ENCODE assay signal across 12 cellular contexts in the genomic region with DNA sequence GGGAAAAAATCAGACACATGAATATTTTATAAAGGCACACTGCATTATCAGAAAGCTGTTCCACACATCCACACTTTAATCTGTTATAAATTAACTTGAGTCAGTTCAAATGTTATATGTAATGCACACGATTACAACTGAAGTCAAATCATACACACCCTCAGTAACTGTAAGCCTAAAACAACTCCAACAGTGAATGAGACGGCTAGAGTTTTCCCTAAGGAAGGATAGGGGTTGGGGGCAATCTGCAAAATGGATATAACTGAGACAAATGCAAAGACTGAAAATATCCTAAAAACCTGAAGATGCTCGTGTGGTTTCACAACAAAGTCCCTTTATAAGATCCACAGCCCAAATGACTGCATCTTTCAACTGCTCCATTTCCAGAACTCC.
DNase-seq lines count a peak whose midpoint lies in the region; ATAC-seq and TF ChIP-seq lines count a peak whose summit lies in the region.
"Had no signal": no experiment of that assay in that cellular context is flagged by ENCODE, and none has a peak within 500 bp of the region (broad histone marks: within the 10 kb centered on the region; RNA-seq: fewer than 3 reads in every experiment).

No MANE protein-coding gene starts in this region.

- no peaks in the 10 kb centered on the region for H3K9me3 ChIP-seq in mammary epithelial cell (replicated peaks; ENCODE audit: insufficient read depth, low read length)
- H3K9me3 ChIP-seq in upper lobe of right lung: no peaks in the 10 kb centered on the region
- H3K9me3 ChIP-seq in Caco-2: no peaks in the 10 kb centered on the region
- H3K9me3 ChIP-seq: left lung, prostate gland had no signal

- H3K4me3 ChIP-seq in mammary epithelial cell (replicated peaks in 1 of 3; ENCODE audit: insufficient read depth in 1 of 3, low read depth in 2 of 3, low read length in 3 of 3): no peak overlapping the region
- H3K4me3 ChIP-seq in upper lobe of right lung: peak overlapping the region; percentile 34
- H3K4me3 ChIP-seq in Caco-2 (ENCODE audit: low read depth, low read length): no peak overlapping the region
- H3K4me3 ChIP-seq: left lung, prostate gland had no signal

- WGBS in mammary epithelial cell (ENCODE audit: low coverage, missing lambda C conversion rate): 87% methylated on average over 3 of the region's 3 CpGs

- POLR2A ChIA-PET in MCF 10A (lab: Yijun Ruan, JAX) (no interaction called here), Caco-2 (lab: Charles Lee) (no interaction called here)

- H3K27me3 Mint-ChIP-seq in MCF 10A (ENCODE audit: insufficient read depth, unreplicated experiment): peaks cover 11% of the 10 kb centered on the region
- peaks cover 41% of the 10 kb centered on the region for H3K27me3 Mint-ChIP-seq in brain
- H3K27me3 Mint-ChIP-seq in mesothelial cell of epicardium (ENCODE audit: low read depth): no peaks in the 10 kb centered on the region
- H3K27me3 Mint-ChIP-seq in activated naive CD8-positive, alpha-beta T cell treated with anti-CD3 and anti-CD28 coated beads, Interleukin-2, amount 50 U/mL, for 24 hours: no peaks in the 10 kb centered on the region
- H3K27me3 Mint-ChIP-seq in Caco-2 (ENCODE audit: insufficient read depth, unreplicated experiment): peaks cover 7% of the 10 kb centered on the region

- H3K9me3 Mint-ChIP-seq in MCF 10A (ENCODE audit: unreplicated experiment) (no peaks in the 10 kb centered on the region), brain (no peaks in the 10 kb centered on the region), mesothelial cell of epicardium (no peaks in the 10 kb centered on the region), Caco-2 (ENCODE audit: unreplicated experiment) (no peaks in the 10 kb centered on the region)
- H3K9me3 Mint-ChIP-seq in activated naive CD8-positive, alpha-beta T cell treated with anti-CD3 and anti-CD28 coated beads, Interleukin-2, amount 50 U/mL, for 24 hours: no peaks in the 10 kb centered on the region

- H4K20me1 ChIP-seq in mammary epithelial cell (ENCODE audit: insufficient read depth, low read length): no peaks in the 10 kb centered on the region

- no peak for TF ChIP-seq CTCF in MCF 10A (IDR thresholded peaks at IDR 0.05; ENCODE audit: unreplicated experiment)
- TF ChIP-seq CTCF in mammary epithelial cell (conservative IDR thresholded peaks at IDR 0.05 in 1 of 2, IDR thresholded peaks at IDR 0.05 in 1 of 2; ENCODE audit: extremely low read depth in 1 of 2, insufficient read depth in 1 of 2, low read depth in 1 of 2, low read length in 2 of 2): no peak
- TF ChIP-seq CTCF in brain (conservative IDR thresholded peaks at IDR 0.05): no peak
- TF ChIP-seq CTCF in mesothelial cell of epicardium (IDR thresholded peaks at IDR 0.05; ENCODE audit: unreplicated experiment): no peak
- TF ChIP-seq CTCF in upper lobe of right lung (IDR thresholded peaks at IDR 0.05): no peak
- no peak for TF ChIP-seq CTCF in Caco-2 (IDR thresholded peaks at IDR 0.05; ENCODE audit: insufficient read depth in 1 of 2, low read depth in 1 of 2, low read length in 1 of 2, severe bottlenecking in 1 of 2, unreplicated experiment in 1 of 2)

- intact Hi-C loops in MCF 10A (cut with micrococcal nuclease) (no loop called here), mammary epithelial cell (cut with micrococcal nuclease) (no loop called here), upper lobe of right lung (cut with DNase I) (no loop called here), Caco-2 (cut with micrococcal nuclease; ENCODE audit: unreplicated experiment) (no loop called here)

- H3K4me3 Mint-ChIP-seq in MCF 10A (ENCODE audit: unreplicated experiment) (no peak overlapping the region), brain (peak overlapping the region in 3 of 5 experiments; percentile 13 to 34 (median 30)), mesothelial cell of epicardium (no peak overlapping the region), Caco-2 (ENCODE audit: unreplicated experiment) (no peak overlapping the region)
- H3K4me3 Mint-ChIP-seq in activated naive CD8-positive, alpha-beta T cell treated with anti-CD3 and anti-CD28 coated beads, Interleukin-2, amount 50 U/mL, for 24 hours: no peak overlapping the region

- H3K36me3 Mint-ChIP-seq in MCF 10A (ENCODE audit: insufficient read depth, unreplicated experiment) (no peaks in the 10 kb centered on the region), brain (no peaks in the 10 kb centered on the region), mesothelial cell of epicardium (no peaks in the 10 kb centered on the region), Caco-2 (ENCODE audit: insufficient read depth, unreplicated experiment) (no peaks in the 10 kb centered on the region)
- no peaks in the 10 kb centered on the region for H3K36me3 Mint-ChIP-seq in activated naive CD8-positive, alpha-beta T cell treated with anti-CD3 and anti-CD28 coated beads, Interleukin-2, amount 50 U/mL, for 24 hours (ENCODE audit: low read depth)

- in situ Hi-C loops in mammary epithelial cell (cut with MboI; ENCODE audit: low sequenced_read_pairs in 2 of 2): no loop called here

- no peaks in the 10 kb centered on the region for H3K4me1 ChIP-seq in mammary epithelial cell (ENCODE audit: insufficient read depth, low read length)
- H3K4me1 ChIP-seq in upper lobe of right lung: peaks cover 5% of the 10 kb centered on the region
- H3K4me1 ChIP-seq in Caco-2: no peaks in the 10 kb centered on the region
- H3K4me1 ChIP-seq: prostate gland had no signal

- H3K9ac ChIP-seq in mammary epithelial cell (ENCODE audit: insufficient read depth, low read length): no peak overlapping the region

- no peak overlapping the region for H3K4me2 ChIP-seq in mammary epithelial cell (ENCODE audit: insufficient read depth, low read depth, low read length)

- no peak overlapping the region for H3K27ac Mint-ChIP-seq in MCF 10A (ENCODE audit: low read depth, unreplicated experiment)
- peak overlapping the region in 3 of 5 experiments; percentile 21 to 91 (median 42) for H3K27ac Mint-ChIP-seq in brain
- peak overlapping the region; percentile 97 for H3K27ac Mint-ChIP-seq in mesothelial cell of epicardium
- H3K27ac Mint-ChIP-seq in activated naive CD8-positive, alpha-beta T cell treated with anti-CD3 and anti-CD28 coated beads, Interleukin-2, amount 50 U/mL, for 24 hours: no peak overlapping the region
- H3K27ac Mint-ChIP-seq in Caco-2 (ENCODE audit: unreplicated experiment): no peak overlapping the region

- CTCF ChIA-PET in MCF 10A (lab: Yijun Ruan, JAX) (interaction anchor here (0.5 kb wide), 1 partner anchor 675 kb away, joined by 3 read pairs; no protein-coding TSS in a partner anchor), mammary epithelial cell (lab: Charles Lee; ENCODE audit: low non-redundant PET) (no interaction called here), Caco-2 (lab: Charles Lee) (no interaction called here)

- H2AFZ ChIP-seq in mammary epithelial cell (ENCODE audit: low read depth, low read length): no peak overlapping the region

- H3K36me3 ChIP-seq in mammary epithelial cell (ENCODE audit: insufficient read depth, low read length): no peaks in the 10 kb centered on the region
- H3K36me3 ChIP-seq in upper lobe of right lung: no peaks in the 10 kb centered on the region
- H3K36me3 ChIP-seq in Caco-2 (ENCODE audit: control insufficient read depth, insufficient read depth, low read length): no peaks in the 10 kb centered on the region
- H3K36me3 ChIP-seq: left lung, prostate gland had no signal

- DNase-seq in MCF 10A (ENCODE audit: unreplicated experiment) (peak; percentile 14), mammary epithelial cell (no peak), mesothelial cell of epicardium (ENCODE audit: low spot score in 2 of 2, unreplicated experiment in 2 of 2) (no peak), upper lobe of right lung (no peak), Caco-2 (no peak)
- no peak for DNase-seq in activated naive CD8-positive, alpha-beta T cell treated with anti-CD3 and anti-CD28 coated beads, Interleukin-2, amount 50 U/mL, for 24 hours
- DNase-seq: NCI-H1436 treated with DMSO at 0.1 percent for 48 hours, T-helper 2 cell had no signal

- BruUV-seq in MCF 10A (replicated peaks; lab: Mats Ljungman, UMichigan): no TSS peak
- no TSS peak for BruUV-seq in mammary epithelial cell (replicated peaks; lab: Mats Ljungman, UMichigan)
- no TSS peak for BruUV-seq in Caco-2 (replicated peaks; lab: Mats Ljungman, UMichigan)

- H3K27ac ChIP-seq in mammary epithelial cell (ENCODE audit: insufficient read depth, low read depth, low read length) (no peak overlapping the region), upper lobe of right lung (peak overlapping the region; percentile 86)

- dilution Hi-C loops in mammary epithelial cell (cut with HindIII; ENCODE audit: low sequenced_read_pairs): no loop called here

- no peak for ATAC-seq in upper lobe of right lung
- no peak for ATAC-seq in activated naive CD8-positive, alpha-beta T cell treated with anti-CD3 and anti-CD28 coated beads, Interleukin-2, amount 50 U/mL, for 24 hours
- no peak for ATAC-seq in GM18517 (IDR thresholded peaks at IDR 0.05; ENCODE audit: unreplicated experiment)

- H3K4me1 Mint-ChIP-seq in MCF 10A (ENCODE audit: insufficient read depth, unreplicated experiment): peaks cover 11% of the 10 kb centered on the region
- peaks cover 39% of the 10 kb centered on the region for H3K4me1 Mint-ChIP-seq in brain
- H3K4me1 Mint-ChIP-seq in mesothelial cell of epicardium: peaks cover 47% of the 10 kb centered on the region
- no peaks in the 10 kb centered on the region for H3K4me1 Mint-ChIP-seq in activated naive CD8-positive, alpha-beta T cell treated with anti-CD3 and anti-CD28 coated beads, Interleukin-2, amount 50 U/mL, for 24 hours
- no peaks in the 10 kb centered on the region for H3K4me1 Mint-ChIP-seq in Caco-2 (ENCODE audit: low read depth, unreplicated experiment)

- H3K27me3 ChIP-seq in mammary epithelial cell (ENCODE audit: insufficient read depth, low read length): no peaks in the 10 kb centered on the region
- no peaks in the 10 kb centered on the region for H3K27me3 ChIP-seq in upper lobe of right lung
- H3K27me3 ChIP-seq in Caco-2 (replicated peaks; ENCODE audit: control insufficient read depth, insufficient read depth, low read length): no peaks in the 10 kb centered on the region
- H3K27me3 ChIP-seq: left lung had no signal

- no peaks in the 10 kb centered on the region for H3K79me2 ChIP-seq in mammary epithelial cell (ENCODE audit: insufficient read depth, low read length)

Comparison
In these comparisons a context has a peak if more than half of its experiments do, and no peak if none do; other contexts are left out.
1. H3K27ac Mint-ChIP-seq: peak in brain (3 of 5) and mesothelial cell of epicardium (single experiment); none in MCF 10A (single experiment), activated naive CD8-positive, alpha-beta T cell treated with anti-CD3 and anti-CD28 coated beads, Interleukin-2, amount 50 U/mL, for 24 hours (single experiment) and Caco-2 (single experiment).
2. H3K4me3 Mint-ChIP-seq: peak in brain (3 of 5); none in MCF 10A (single experiment), mesothelial cell of epicardium (single experiment), activated naive CD8-positive, alpha-beta T cell treated with anti-CD3 and anti-CD28 coated beads, Interleukin-2, amount 50 U/mL, for 24 hours (single experiment) and Caco-2 (single experiment).